Comparison of ENCODE assay signal across 27 cellular contexts in genomic region chr7:97748482-97748881, GRCh38.
"Had no signal": no experiment of that assay in that cellular context is flagged by ENCODE, and none has a peak within 500 bp of the region (broad histone marks: within the 10 kb centered on the region; RNA-seq: fewer than 3 reads in every experiment).

No MANE protein-coding gene starts in this region.

- DNase-seq: natural killer cell; occipital lobe; ovary; psoas muscle; right cardiac atrium; spleen; stimulated activated CD4-positive, alpha-beta T cell treated with anti-CD3 and anti-CD28 coated beads, Interleukin-12 subunit alpha, Interleukin-12 subunit beta, amount 100 ng/mL, for 4 hours; stimulated activated CD4-positive, alpha-beta T cell treated with anti-CD3 and anti-CD28 coated beads, Interleukin-1b, Interleukin-23, amount 100 ng/mL, for 48 hours; stimulated activated CD4-positive, alpha-beta T cell treated with anti-CD3 and anti-CD28 coated beads, Interleukin-4, amount 100 ng/mL, for 1 hour; stimulated activated CD4-positive, alpha-beta T cell treated with anti-CD3 and anti-CD28 coated beads, Interleukin-4, amount 100 ng/mL, for 4 hours; stimulated activated CD8-positive, alpha-beta memory T cell treated with anti-CD3 and anti-CD28 coated beads, Interleukin-4, amount 100 ng/mL, for 48 hours; stimulated activated naive CD4-positive, alpha-beta T cell; stimulated activated naive CD8-positive, alpha-beta T cell treated with anti-CD3 and anti-CD28 coated beads, Interleukin-15, amount 100 ng/mL, for 72 hours; stimulated activated naive CD8-positive, alpha-beta T cell treated with anti-CD3 and anti-CD28 coated beads, Interleukin-15, Interleukin-2, amounts not matched to agents 100 U/mL and 50 U/mL, for 24 hours; substantia nigra; testis; tibial artery; transverse colon; upper lobe of right lung; uterus had no signal

- H3K4me3 ChIP-seq: neural progenitor cell, ovary, psoas muscle, skin epidermis, smooth muscle cell, spleen, suprapubic skin, testis, tibial artery, transverse colon, upper lobe of right lung, uterus had no signal

- H3K9me3 ChIP-seq: ovary, psoas muscle, spleen, suprapubic skin, testis, tibial artery, transverse colon, upper lobe of right lung, uterus had no signal

- H3K4me2 ChIP-seq: neural progenitor cell, smooth muscle cell had no signal

- H3K27ac ChIP-seq: neural progenitor cell, ovary, parathyroid adenoma, psoas muscle, skin epidermis, spleen, suprapubic skin, testis, tibial artery, transverse colon, upper lobe of right lung, uterus had no signal

- ATAC-seq: natural killer cell; psoas muscle; right cardiac atrium; sciatic nerve; stimulated activated memory B cell treated with anti-CD40 and anti-IgM and Interleukin-4, amounts not matched to agents 10 μg/mL and 1 μg/mL and 100 μg/mL, for 72 hours; stimulated activated naive CD8-positive, alpha-beta T cell treated with anti-CD3 and anti-CD28 coated beads, Interleukin-15, amount 100 ng/mL, for 72 hours; stimulated activated naive CD8-positive, alpha-beta T cell treated with anti-CD3 and anti-CD28 coated beads, Interleukin-15, Interleukin-2, amounts not matched to agents 100 U/mL and 50 U/mL, for 24 hours; upper lobe of right lung had no signal

- H3K4me1 ChIP-seq: neural progenitor cell, parathyroid adenoma, psoas muscle, spleen, suprapubic skin, testis, tibial artery, transverse colon, upper lobe of right lung, uterus had no signal
